8 cellular contexts compared by ENCODE assay signal in genomic region chr7:99438573-99439480, GRCh38. TPM values are rescaled to one million over a fixed set of nuclear protein-coding genes. Genes with fewer than 3 reads are reported as not detected.
DNase-seq lines count a peak whose midpoint lies in the region; ATAC-seq, FAIRE-seq and TF ChIP-seq lines count a peak whose summit lies in the region.

Gene CPSF4 (plus strand): TSS chr7:99438943. CDS start chr7:99439083, 140 bp downstream.
Gene PTCD1 (minus strand): TSS chr7:99438798. CDS start chr7:99435242, 3,556 bp downstream.

- H3K36me3 ChIP-seq in heart right ventricle (peaks cover 0 to 35% (median 6%) of the 10 kb centered on the region in 9 donors), upper lobe of left lung (peaks cover 0 to 23% (median 13%) of the 10 kb centered on the region in 4 donors)

- no peak for TF ChIP-seq EP300 in upper lobe of left lung (IDR thresholded peaks at IDR 0.05)

- WGBS in adipose tissue, 3 donors = 0% methylated on average over 65 to 89 of the region's 89 CpGs
- WGBS in heart right ventricle, 2 donors = 0% methylated on average over 81 to 89 of the region's 89 CpGs
- 0 to 1% methylated on average over 18 to 75 of the region's 89 CpGs for WGBS in upper lobe of left lung, 2 donors

- peak in 2 of 9 donors; percentile 8 to 18 for TF ChIP-seq CTCF in heart right ventricle (IDR thresholded peaks at IDR 0.05)
- peak in 1 of 6 experiments; percentile 21 for TF ChIP-seq CTCF in upper lobe of left lung (IDR thresholded peaks at IDR 0.05)

- peak; percentile 98 for DNase-seq in GM12891 (ENCODE audit: insufficient read length, low spot score)
- DNase-seq in NCI-H1417 (lab: John Stamatoyannopoulos, UW) = peak; percentile 95 to 97 (median 96)
- peak; percentile 99 for DNase-seq in SW480 (ENCODE audit: low spot score)
- peak; percentile 94 to 97 for DNase-seq in heart right ventricle
- peak; percentile 92 to 99 (median 97) for DNase-seq in posterior cingulate gyrus
- DNase-seq in upper lobe of left lung = peak; percentile 96 to 98

- H3K27me3 ChIP-seq in heart right ventricle (no peaks in the 10 kb centered on the region), upper lobe of left lung (no peaks in the 10 kb centered on the region)

- peaks cover 2 to 52% (median 24%) of the 10 kb centered on the region in 9 donors for H3K4me1 ChIP-seq in heart right ventricle
- H3K4me1 ChIP-seq in upper lobe of left lung = peaks cover 23 to 39% (median 29%) of the 10 kb centered on the region in 4 donors

- H3K9me3 ChIP-seq in heart right ventricle = no peaks in the 10 kb centered on the region
- no peaks in the 10 kb centered on the region for H3K9me3 ChIP-seq in upper lobe of left lung

- FAIRE-seq in GM12891 (lab: Jason Lieb, UNC) = peak; percentile 99

- H3K27ac ChIP-seq in adipose tissue (ENCODE audit: low read depth, low read length) = peak within 1 kb of the TSS; percentile 84
- peak within 1 kb of the TSS; percentile 45 to 94 (median 88) for H3K27ac ChIP-seq in heart right ventricle
- H3K27ac ChIP-seq in upper lobe of left lung = peak within 1 kb of the TSS; percentile 77 to 94 (median 88)

- H3K4me3 ChIP-seq in heart right ventricle = peak within 1 kb of the TSS; percentile 77 to 99 (median 93)
- H3K4me3 ChIP-seq in upper lobe of left lung = peak within 1 kb of the TSS; percentile 90 to 100 (median 96)

- intact Hi-C loops in heart right ventricle (cut with DNase I) (no loop called here), posterior cingulate gyrus (cut with DNase I) (loop anchor here (1.0 kb wide), 2 partner anchors 27 to 31 kb away; partner anchors contain the start of genes ATP5MF, BUD31 and PDAP1)

- TF ChIP-seq POLR2A in GM12891 (IDR thresholded peaks at IDR 0.05; ENCODE audit: low read depth, low read length) = peak; percentile 75
- peak in 3 of 4 donors; percentile 23 to 75 (median 26) for TF ChIP-seq POLR2A in upper lobe of left lung (IDR thresholded peaks at IDR 0.05)

- ATAC-seq in HG02763 (IDR thresholded peaks at IDR 0.05; ENCODE audit: unreplicated experiment) (peak; percentile 90), heart right ventricle (peak; percentile 96 to 97 (median 96)), upper lobe of left lung (ENCODE audit: low FRiP score in 2 of 2) (peak; percentile 96 to 98)

TF ChIP-seq in GM12891, 5 proteins besides CTCF, POLR2A, EP300 and RAD21:
- TF ChIP-seq TAF1 (IDR thresholded peaks at IDR 0.05; ENCODE audit: low read depth, low read length) = peak; percentile 31; the same call in 1 of the 2 replicates
- TF ChIP-seq PAX5 (IDR thresholded peaks at IDR 0.05; ENCODE audit: insufficient read depth, low read length, severe bottlenecking) = peak; percentile 77
- no peak for TF ChIP-seq POU2F2 (IDR thresholded peaks at IDR 0.05; ENCODE audit: low read depth, low read length)
- TF ChIP-seq SPI1 (IDR thresholded peaks at IDR 0.05; ENCODE audit: low read depth, low read length) = no peak
- peak; percentile 65; the same call in 1 of the 2 replicates for TF ChIP-seq POLR2AphosphoS5 (IDR thresholded peaks at IDR 0.05; ENCODE audit: low read depth, low read length)
TF ChIP-seq in GM12891: peak in this region for 3.

RNA-seq across cellular contexts. Expression of gene CPSF4, which starts in this region (rescaled TPM):
- 37.3 TPM for polyA plus RNA-seq in GM12891 (2012; ENCODE audit: low read depth, missing spikeins)
- 10 to 100 TPM; 27.1 to 45.1 (median 32.8) TPM for polyA plus RNA-seq in adipose tissue
- 10 to 100 TPM; 12.6 to 21.7 (median 15.7) TPM for total RNA-seq in heart right ventricle
- polyA plus RNA-seq in heart right ventricle = 10 to 100 TPM; 19.7 to 20.7 TPM
- total RNA-seq in upper lobe of left lung = 10 to 100 TPM; 23.0 to 49.2 (median 33.1) TPM

RNA-seq across cellular contexts. Expression of gene PTCD1, which starts in this region (rescaled TPM):
- 4.4 TPM for polyA plus RNA-seq in GM12891 (2012; ENCODE audit: low read depth, missing spikeins)
- polyA plus RNA-seq in adipose tissue (1 to 10 TPM; 1.6 to 4.5 (median 2.3) TPM), heart right ventricle (1 to 10 TPM; 2.4 to 3.2 TPM)
- total RNA-seq in heart right ventricle (1 to 10 TPM; 2.7 to 4.8 (median 3.1) TPM), upper lobe of left lung (10 to 100 TPM in 1 of 6 donors, 1 to 10 TPM in 5; 6.3 to 13.4 (median 7.6) TPM)

Comparison
In these comparisons a context has a peak if more than half of its experiments do, and no peak if none do; other contexts are left out.
1. Peak in every context shown above with its lines: DNase-seq, ATAC-seq, H3K4me3 ChIP-seq and H3K27ac ChIP-seq.